19 cellular contexts compared by ENCODE assay signal in genomic region chr19:29273000-29273691, GRCh38.
DNase-seq lines count a peak whose midpoint lies in the region; ATAC-seq and TF ChIP-seq lines count a peak whose summit lies in the region.
"Had no signal": no experiment of that assay in that cellular context is flagged by ENCODE, and none has a peak within 500 bp of the region (broad histone marks: within the 10 kb centered on the region; RNA-seq: fewer than 3 reads in every experiment).

No MANE protein-coding gene starts in this region.

- TF ChIP-seq EP300 in esophagus muscularis mucosa (IDR thresholded peaks at IDR 0.05): no peak

- H3K4me1 Mint-ChIP-seq in endodermal cell (peaks cover 8% of the 10 kb centered on the region), type B pancreatic cell (ENCODE audit: unreplicated experiment) (peaks cover 16% of the 10 kb centered on the region)
- peaks cover 2 to 7% of the 10 kb centered on the region in 2 donors for H3K4me1 Mint-ChIP-seq in stimulated activated naive B cell treated with anti-CD40 and anti-IgM and Interleukin-4, amounts not matched to agents 10 μg/mL and 1 μg/mL and 100 μg/mL, for 72 hours

- H3K9me3 ChIP-seq in endodermal cell (ENCODE audit: control insufficient read depth, low read length) (no peaks in the 10 kb centered on the region), esophagus muscularis mucosa (no peaks in the 10 kb centered on the region)

- H3K27me3 Mint-ChIP-seq in endodermal cell (ENCODE audit: insufficient read depth) (peaks cover 3% of the 10 kb centered on the region), type B pancreatic cell (peaks cover 21% of the 10 kb centered on the region)
- H3K27me3 Mint-ChIP-seq in stimulated activated naive B cell treated with anti-CD40 and anti-IgM and Interleukin-4, amounts not matched to agents 10 μg/mL and 1 μg/mL and 100 μg/mL, for 72 hours: peaks cover 4 to 12% of the 10 kb centered on the region in 2 donors

- H3K27ac ChIP-seq in endodermal cell (ENCODE audit: low read depth, low read length) (no peak overlapping the region), esophagus muscularis mucosa (replicated peaks in 1 of 4) (no peak overlapping the region)
- H3K27ac ChIP-seq: GM23248, SK-N-MC had no signal

- H3K36me3 Mint-ChIP-seq in endodermal cell (ENCODE audit: low read depth) (no peaks in the 10 kb centered on the region), type B pancreatic cell (no peaks in the 10 kb centered on the region)
- H3K36me3 Mint-ChIP-seq in stimulated activated naive B cell treated with anti-CD40 and anti-IgM and Interleukin-4, amounts not matched to agents 10 μg/mL and 1 μg/mL and 100 μg/mL, for 72 hours: no peaks in the 10 kb centered on the region
- H3K36me3 Mint-ChIP-seq: CD8-positive, alpha-beta memory T cell had no signal

- H3K9me3 Mint-ChIP-seq in endodermal cell: peaks cover 5% of the 10 kb centered on the region
- peaks cover 5% of the 10 kb centered on the region for H3K9me3 Mint-ChIP-seq in type B pancreatic cell
- peaks cover 2 to 8% of the 10 kb centered on the region in 2 donors for H3K9me3 Mint-ChIP-seq in stimulated activated naive B cell treated with anti-CD40 and anti-IgM and Interleukin-4, amounts not matched to agents 10 μg/mL and 1 μg/mL and 100 μg/mL, for 72 hours
- H3K9me3 Mint-ChIP-seq: CD8-positive, alpha-beta memory T cell had no signal

- H3K4me1 ChIP-seq in endodermal cell (ENCODE audit: control insufficient read depth, insufficient read depth, low read length): no peaks in the 10 kb centered on the region
- no peaks in the 10 kb centered on the region for H3K4me1 ChIP-seq in esophagus muscularis mucosa

- no peak for TF ChIP-seq POLR2A in esophagus muscularis mucosa (IDR thresholded peaks at IDR 0.05; ENCODE audit: low read depth)

- ATAC-seq in GM21423 (IDR thresholded peaks at IDR 0.05; ENCODE audit: unreplicated experiment): no peak
- ATAC-seq in stimulated activated naive B cell treated with anti-CD40 and anti-IgM and Interleukin-4, amounts not matched to agents 10 μg/mL and 1 μg/mL and 100 μg/mL, for 72 hours (replicated peaks): no peak

- no peaks in the 10 kb centered on the region for H3K27me3 ChIP-seq in endodermal cell (ENCODE audit: control insufficient read depth, insufficient read depth, low read length, poor library complexity, severe bottlenecking)
- H3K27me3 ChIP-seq in esophagus muscularis mucosa: peaks cover 0 to 69% (median 0%) of the 10 kb centered on the region in 4 donors

- 92 to 95% methylated on average over 8 of the region's 8 CpGs for WGBS in endodermal cell (ENCODE audit: insufficient coverage in 1 of 2, insufficient read length in 1 of 2), 2 experiments
- 89% methylated on average over 8 of the region's 8 CpGs for WGBS in esophagus muscularis mucosa

- no peak overlapping the region for H3K4me3 Mint-ChIP-seq in endodermal cell
- no peak overlapping the region for H3K4me3 Mint-ChIP-seq in type B pancreatic cell
- H3K4me3 Mint-ChIP-seq in stimulated activated naive B cell treated with anti-CD40 and anti-IgM and Interleukin-4, amounts not matched to agents 10 μg/mL and 1 μg/mL and 100 μg/mL, for 72 hours: no peak overlapping the region
- H3K4me3 Mint-ChIP-seq: CD8-positive, alpha-beta memory T cell had no signal

- H3K27ac Mint-ChIP-seq in endodermal cell (no peak overlapping the region), type B pancreatic cell (no peak overlapping the region)
- H3K27ac Mint-ChIP-seq in stimulated activated naive B cell treated with anti-CD40 and anti-IgM and Interleukin-4, amounts not matched to agents 10 μg/mL and 1 μg/mL and 100 μg/mL, for 72 hours: no peak overlapping the region
- H3K27ac Mint-ChIP-seq: CD8-positive, alpha-beta memory T cell had no signal

- TF ChIP-seq CTCF in endodermal cell (conservative IDR thresholded peaks at IDR 0.05) (no peak), type B pancreatic cell (conservative IDR thresholded peaks at IDR 0.05) (no peak), esophagus muscularis mucosa (IDR thresholded peaks at IDR 0.05) (no peak)

- peak; percentile 13 for DNase-seq in DMS79 (lab: John Stamatoyannopoulos, UW)
- DNase-seq in M059J (ENCODE audit: low read depth): peak; percentile 15
- peak; percentile 20 for DNase-seq in endodermal cell
- peak; percentile 27 for DNase-seq in type B pancreatic cell (ENCODE audit: extremely low spot score, unreplicated experiment)
- no peak for DNase-seq in esophagus muscularis mucosa (ENCODE audit: extremely low spot score)
- DNase-seq in stimulated activated naive B cell treated with anti-CD40 and anti-IgM and Interleukin-4, amounts not matched to agents 10 μg/mL and 1 μg/mL and 100 μg/mL, for 72 hours: no peak
- DNase-seq: ACHN; C1 segment of cervical spinal cord; CD8-positive, alpha-beta memory T cell; DND-41; GM23248; HCEC 1CT; NCI-H1092 treated with DMSO at 0.1 percent for 48 hours; NCI-H2081; NCI-H226; NCI-H524 treated with DMSO at 0.1 percent for 48 hours; Right ventricle myocardium superior had no signal

- no peak overlapping the region for H3K9ac ChIP-seq in endodermal cell (ENCODE audit: extremely low read depth, low read length, poor library complexity, severe bottlenecking)
- H3K9ac ChIP-seq: GM23248 had no signal

- intact Hi-C loops in esophagus muscularis mucosa (cut with DNase I): no loop called here

- no peak overlapping the region for H3K4me3 ChIP-seq in endodermal cell (ENCODE audit: low read length)
- no peak overlapping the region for H3K4me3 ChIP-seq in esophagus muscularis mucosa
- H3K4me3 ChIP-seq: GM23248, SK-N-MC had no signal

- no peaks in the 10 kb centered on the region for H3K36me3 ChIP-seq in endodermal cell (ENCODE audit: control insufficient read depth, insufficient read depth, low read length)
- no peaks in the 10 kb centered on the region for H3K36me3 ChIP-seq in esophagus muscularis mucosa

Comparison
In these comparisons a context has a peak if more than half of its experiments do, and no peak if none do; other contexts are left out.
1. DNase-seq: peak in DMS79 (single experiment), M059J (single experiment), endodermal cell (single experiment) and type B pancreatic cell (single experiment); none in esophagus muscularis mucosa (single experiment) and stimulated activated naive B cell treated with anti-CD40 and anti-IgM and Interleukin-4, amounts not matched to agents 10 μg/mL and 1 μg/mL and 100 μg/mL, for 72 hours (single experiment).